In genomic region chr14:64737391-64738305, GRCh38 we compare ENCODE assay signal across 21 cellular contexts. TPM values are rescaled to one million over a fixed set of nuclear protein-coding genes. Genes with fewer than 3 reads are reported as not detected.
DNase-seq lines count a peak whose midpoint lies in the region; ATAC-seq, FAIRE-seq and TF ChIP-seq lines count a peak whose summit lies in the region.
"Had no signal": no experiment of that assay in that cellular context is flagged by ENCODE, and none has a peak within 500 bp of the region (broad histone marks: within the 10 kb centered on the region; RNA-seq: fewer than 3 reads in every experiment).

No MANE protein-coding gene starts in this region.

- DNase-seq in Ammon's horn (ENCODE audit: low spot score) (peak; percentile 53), RWPE1 (ENCODE audit: low spot score) (no peak), hepatocyte (ENCODE audit: low spot score) (no peak), pancreas (peak in 1 of 6 donors; percentile 37)
- DNase-seq: activated CD4-positive, alpha-beta T cell treated with anti-CD3 and anti-CD28 coated beads for 1 hour; naive B cell; NCI-H1048; NCI-H2227 treated with DMSO at 0.1 percent for 48 hours; NCI-H774; SIG-M5; stimulated activated CD4-positive, alpha-beta T cell treated with anti-CD3 and anti-CD28 coated beads, Interleukin-2, amount 100 ng/mL, for 24 hours had no signal

- intact Hi-C loops in pancreas (cut with DNase I) = no loop called here

- no peak overlapping the region for H3K4me2 ChIP-seq in hepatocyte
- H3K4me2 ChIP-seq: KMS-11 had no signal

- ATAC-seq in pancreas (no peak), HG03196 (IDR thresholded peaks at IDR 0.05; ENCODE audit: unreplicated experiment) (no peak), HG02870 (IDR thresholded peaks at IDR 0.05; ENCODE audit: unreplicated experiment) (no peak), GM18868 (IDR thresholded peaks at IDR 0.05; ENCODE audit: unreplicated experiment) (no peak), GM21717 (IDR thresholded peaks at IDR 0.05; ENCODE audit: unreplicated experiment) (no peak)
- ATAC-seq: activated naive CD4-positive, alpha-beta T cell treated with anti-CD3 and anti-CD28 coated beads, Interleukin-2, amount 50 U/mL, for 72 hours had no signal

- peaks cover 21% of the 10 kb centered on the region for H3K79me2 ChIP-seq in hepatocyte

- FAIRE-seq in pancreas (lab: Jason Lieb, UNC) = no peak
- FAIRE-seq: colon, H1 had no signal

- 93% methylated on average over 6 of the region's 18 CpGs for WGBS in hepatocyte (ENCODE audit: low lambda C conversion rate, missing lambda C conversion rate)
- 50 to 54% methylated on average over 14 to 18 of the region's 18 CpGs for WGBS in pancreas, 2 donors

- H3K9me3 ChIP-seq in hepatocyte (ENCODE audit: low read depth) (no peaks in the 10 kb centered on the region), pancreas (no peaks in the 10 kb centered on the region)

- CTCF ChIA-PET in RWPE1 (lab: Yijun Ruan, JAX) = no interaction called here

- TF ChIP-seq CTCF in RWPE1 (conservative IDR thresholded peaks at IDR 0.05; ENCODE audit: low read depth) = no peak
- TF ChIP-seq CTCF in hepatocyte (IDR thresholded peaks at IDR 0.05; ENCODE audit: poor library complexity) = no peak
- TF ChIP-seq CTCF in pancreas (IDR thresholded peaks at IDR 0.05) = no peak

- no peaks in the 10 kb centered on the region for H3K9me2 ChIP-seq in hepatocyte (replicated peaks; ENCODE audit: insufficient read depth)

- no peak overlapping the region for H2AFZ ChIP-seq in hepatocyte
- H2AFZ ChIP-seq: parathyroid adenoma had no signal

- H3K4me3 ChIP-seq in hepatocyte (no peak overlapping the region), pancreas (no peak overlapping the region)
- H3K4me3 ChIP-seq: lung had no signal

- H3K4me1 ChIP-seq in hepatocyte (ENCODE audit: insufficient read depth) (peaks cover 11% of the 10 kb centered on the region), pancreas (peaks cover 16 to 19% (median 18%) of the 10 kb centered on the region in 3 donors)
- H3K4me1 ChIP-seq: parathyroid adenoma had no signal

- H3K27me3 ChIP-seq in hepatocyte (no peaks in the 10 kb centered on the region), pancreas (no peaks in the 10 kb centered on the region)

- no peaks in the 10 kb centered on the region for H4K20me1 ChIP-seq in hepatocyte (ENCODE audit: insufficient read depth, poor library complexity, severe bottlenecking)

- POLR2A ChIA-PET in RWPE1 (lab: Yijun Ruan, JAX; ENCODE audit: low non-redundant PET) = no interaction called here

- H3K36me3 ChIP-seq in hepatocyte (replicated peaks; ENCODE audit: insufficient read depth, low read depth) = no peaks in the 10 kb centered on the region
- H3K36me3 ChIP-seq in pancreas = peaks cover 8 to 37% (median 26%) of the 10 kb centered on the region in 3 donors

- H3K27ac ChIP-seq in RWPE1 (peak overlapping the region; percentile 43), hepatocyte (peak overlapping the region; percentile 51), pancreas (peak overlapping the region; percentile 50 to 80 (median 75))
- H3K27ac ChIP-seq: KMS-11, parathyroid adenoma had no signal

RNA-seq across cellular contexts. Expression of gene PLEKHG3, which starts 33.4 kb away (rescaled TPM):
- total RNA-seq in hepatocyte (41.8 and 54.2 TPM in 2 replicates), pancreas (10 to 100 TPM; 33.3 to 60.7 (median 41.0) TPM)
- polyA plus RNA-seq in hepatocyte (37.1 and 42.7 TPM in 2 replicates), pancreas (10 to 100 TPM; 33.8 to 42.0 TPM)
